Comparison of ENCODE assay signal across 11 cellular contexts in the genomic region with DNA sequence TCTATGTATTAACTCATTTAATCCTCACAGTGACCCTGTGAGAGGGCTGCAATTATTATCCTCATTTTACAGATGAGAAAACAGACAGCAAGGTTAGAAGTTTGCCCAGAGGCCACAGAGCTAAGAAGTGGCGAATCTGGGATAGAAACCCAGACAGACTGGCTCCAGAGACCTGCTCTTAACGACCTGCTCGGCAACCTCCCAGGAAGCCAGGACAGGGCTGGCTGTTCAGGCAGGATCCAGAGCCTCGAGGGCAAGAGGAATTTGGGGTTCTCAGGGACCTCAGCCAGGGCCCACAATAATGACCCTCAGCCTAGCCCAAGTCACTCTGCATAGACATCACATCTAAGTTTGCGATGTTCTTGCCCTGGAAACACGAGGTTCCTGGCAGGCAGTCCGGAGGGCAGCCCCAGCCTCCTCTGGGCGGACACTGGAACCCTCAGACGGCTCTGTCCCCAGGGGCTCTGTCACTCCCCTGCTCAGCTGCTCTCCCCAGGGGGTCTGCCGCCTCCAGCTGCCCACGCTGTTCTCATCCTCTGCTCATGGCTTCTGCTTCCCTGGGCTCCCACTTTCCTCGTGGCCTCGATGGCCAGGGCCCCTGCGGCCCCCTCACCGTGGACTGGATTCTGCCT.
"Had no signal": no experiment of that assay in that cellular context is flagged by ENCODE, and none has a peak within 500 bp of the region (broad histone marks: within the 10 kb centered on the region; RNA-seq: fewer than 3 reads in every experiment).

No MANE protein-coding gene starts in this region.

- H3K27ac ChIP-seq: dorsolateral prefrontal cortex, suprapubic skin had no signal

- H3K27ac Mint-ChIP-seq: activated naive CD8-positive, alpha-beta T cell treated with anti-CD3 and anti-CD28 coated beads, Interleukin-2, amount 50 U/mL, for 24 hours; immature natural killer cell; naive thymus-derived CD4-positive, alpha-beta T cell had no signal

- H3K9me3 Mint-ChIP-seq: activated naive CD8-positive, alpha-beta T cell treated with anti-CD3 and anti-CD28 coated beads, Interleukin-2, amount 50 U/mL, for 24 hours; naive thymus-derived CD4-positive, alpha-beta T cell had no signal

- H3K36me3 ChIP-seq: suprapubic skin had no signal

- H3K9me3 ChIP-seq: suprapubic skin had no signal

- H3K27me3 ChIP-seq: suprapubic skin had no signal

- DNase-seq: activated naive CD4-positive, alpha-beta T cell treated with Interleukin-2 at 50 U/mL for 16 hours; activated naive CD8-positive, alpha-beta T cell treated with anti-CD3 and anti-CD28 coated beads, Interleukin-2, amount 50 U/mL, for 24 hours; dorsolateral prefrontal cortex; immature natural killer cell; left colon; nucleus accumbens; stimulated activated CD4-positive, alpha-beta T cell treated with anti-CD3 and anti-CD28 coated beads, Interleukin-2, amount 100 ng/mL, for 48 hours; stimulated activated naive CD4-positive, alpha-beta T cell treated with Interleukin-2 at 50 U/mL for 16 hours had no signal

- H3K4me3 Mint-ChIP-seq: activated naive CD8-positive, alpha-beta T cell treated with anti-CD3 and anti-CD28 coated beads, Interleukin-2, amount 50 U/mL, for 24 hours; immature natural killer cell; naive thymus-derived CD4-positive, alpha-beta T cell had no signal

- H3K4me1 Mint-ChIP-seq: immature natural killer cell had no signal

- H3K4me3 ChIP-seq: dorsolateral prefrontal cortex, suprapubic skin had no signal

- ATAC-seq: activated naive CD8-positive, alpha-beta T cell treated with anti-CD3 and anti-CD28 coated beads, Interleukin-2, amount 50 U/mL, for 24 hours; esophagus mucosa; naive thymus-derived CD4-positive, alpha-beta T cell had no signal

- H3K4me1 ChIP-seq: suprapubic skin had no signal
